In genomic region chr7:23014681-23015080, GRCh38 we compare ENCODE assay signal across 1 cellular context.
TF ChIP-seq lines count a peak whose summit lies in the region.

No MANE protein-coding gene starts in this region.

TF ChIP-seq in IMR-90, 13 proteins besides CTCF, POLR2A, EP300 and RAD21 (continued from another document):
- TF ChIP-seq USF2 (IDR thresholded peaks at IDR 0.05; ENCODE audit: low read depth, low read length) (no peak), CEBPB (IDR thresholded peaks at IDR 0.05; ENCODE audit: low read depth, low read length) (no peak), MAZ (IDR thresholded peaks at IDR 0.05; ENCODE audit: borderline replicate concordance, low read depth, low read length) (no peak)
